In genomic region chr16:29228664-29229611, GRCh38 we compare ENCODE assay signal across 1 cellular context.
TF ChIP-seq lines count a peak whose summit lies in the region.

No MANE protein-coding gene starts in this region.

TF ChIP-seq in HepG2, 621 proteins besides CTCF, POLR2A, EP300 and RAD21 (continued from another document and continues in another):
- TF ChIP-seq TFDP2 (CRISPR knock-in tag; IDR thresholded peaks at IDR 0.05) (peak; percentile 25; the same call in 1 of the 2 replicates), MEIS1 (CRISPR knock-in tag; IDR thresholded peaks at IDR 0.05; ENCODE audit: borderline replicate concordance) (peak; percentile 69; the same call in 1 of the 2 replicates), SPEN (CRISPR knock-in tag; IDR thresholded peaks at IDR 0.05; ENCODE audit: low read depth) (peak; percentile 68), FOXP4 (CRISPR knock-in tag; IDR thresholded peaks at IDR 0.05) (peak; percentile 57; the same call in 1 of the 2 replicates), NR2C2 (CRISPR knock-in tag; IDR thresholded peaks at IDR 0.05; ENCODE audit: borderline replicate concordance) (peak; percentile 35; the same call in 1 of the 2 replicates), GATAD1 (CRISPR knock-in tag; IDR thresholded peaks at IDR 0.05) (0 out of 2 replicates have a peak, but pooled peaks have one; percentile 19), THRA (CRISPR knock-in tag; IDR thresholded peaks at IDR 0.05; ENCODE audit: borderline replicate concordance) (peak; percentile 25; the same call in 1 of the 2 replicates), ZFP91 (CRISPR knock-in tag; IDR thresholded peaks at IDR 0.05; ENCODE audit: borderline replicate concordance) (peak; percentile 56; the same call in 1 of the 2 replicates), MXD1 (CRISPR knock-in tag; IDR thresholded peaks at IDR 0.05) (peak; percentile 32; the same call in 1 of the 2 replicates), HDAC2 (CRISPR knock-in tag; IDR thresholded peaks at IDR 0.05) (0 out of 2 replicates have a peak, but pooled peaks have one; percentile 29), TBX2 (CRISPR knock-in tag; IDR thresholded peaks at IDR 0.05; ENCODE audit: borderline replicate concordance) (peak; percentile 18; the same call in 1 of the 2 replicates), ZEB1 (IDR thresholded peaks at IDR 0.05; ENCODE audit: insufficient replicate concordance, low read depth) (peak; percentile 43), ZBTB34 (CRISPR knock-in tag; IDR thresholded peaks at IDR 0.05) (peak; percentile 56), ZNF280D (CRISPR knock-in tag; IDR thresholded peaks at IDR 0.05) (0 out of 2 replicates have a peak, but pooled peaks have one; percentile 12), ZNF292 (CRISPR knock-in tag; IDR thresholded peaks at IDR 0.05; ENCODE audit: borderline replicate concordance, low read depth) (0 out of 2 replicates have a peak, but pooled peaks have one; percentile 36), KLF6 (CRISPR knock-in tag; IDR thresholded peaks at IDR 0.05) (0 out of 2 replicates have a peak, but pooled peaks have one; percentile 8), PITX1 (CRISPR knock-in tag; IDR thresholded peaks at IDR 0.05) (0 out of 2 replicates have a peak, but pooled peaks have one; percentile 33), ZNF710 (CRISPR knock-in tag; IDR thresholded peaks at IDR 0.05; ENCODE audit: borderline replicate concordance) (peak; percentile 73; the same call in 1 of the 2 replicates), NCOR1 (IDR thresholded peaks at IDR 0.05; ENCODE audit: borderline replicate concordance, low read length) (peak; percentile 54; the same call in 1 of the 2 replicates), SAP130 (CRISPR knock-in tag; IDR thresholded peaks at IDR 0.05; ENCODE audit: low read depth) (peak; percentile 41), ZBTB37 (CRISPR knock-in tag; IDR thresholded peaks at IDR 0.05) (peak; percentile 95), SALL1 (CRISPR knock-in tag; IDR thresholded peaks at IDR 0.05) (peak; percentile 24; the same call in 1 of the 2 replicates), ZBTB43 (CRISPR knock-in tag; conservative IDR thresholded peaks at IDR 0.05) (peak; percentile 77), ZNF609 (CRISPR knock-in tag; IDR thresholded peaks at IDR 0.05; ENCODE audit: borderline replicate concordance) (peak; percentile 40; the same call in 1 of the 2 replicates), RXRB (CRISPR knock-in tag; IDR thresholded peaks at IDR 0.05; ENCODE audit: borderline replicate concordance) (peak; percentile 47; the same call in 1 of the 2 replicates), SOX5 (CRISPR knock-in tag; IDR thresholded peaks at IDR 0.05; ENCODE audit: borderline replicate concordance) (peak; percentile 48; the same call in 1 of the 2 replicates)
